ENCODE assay signal across 8 cellular contexts in genomic region chr5:32585122-32585445, GRCh38. TPM values are rescaled to one million over a fixed set of nuclear protein-coding genes. Genes with fewer than 3 reads are reported as not detected.
A peak's percentile ranks its signal among the peaks of the same experiment; 100 is the strongest.
DNase-seq lines count a peak whose midpoint lies in the region; ATAC-seq, FAIRE-seq and TF ChIP-seq lines count a peak whose summit lies in the region.

No MANE protein-coding gene starts in this region.

- H3K9me3 ChIP-seq in SJCRH30 (replicated peaks) = no peaks in the 10 kb centered on the region
- peaks cover 0 to 8% (median 0%) of the 10 kb centered on the region in 4 donors for H3K9me3 ChIP-seq in esophagus muscularis mucosa
- no peaks in the 10 kb centered on the region for H3K9me3 ChIP-seq in psoas muscle

- peaks cover 6% of the 10 kb centered on the region for H3K4me1 ChIP-seq in SJCRH30
- H3K4me1 ChIP-seq in esophagus muscularis mucosa = peaks cover 14 to 39% (median 30%) of the 10 kb centered on the region in 4 donors
- peaks cover 13% of the 10 kb centered on the region for H3K4me1 ChIP-seq in psoas muscle

- WGBS in esophagus muscularis mucosa = 28% methylated on average over 8 of the region's 8 CpGs
- 30 to 33% (median 32%) methylated on average over 8 of the region's 8 CpGs for WGBS in psoas muscle, 3 donors

- DNase-seq in GM06990 (ENCODE audit: extremely low read depth, insufficient read length) (no peak), SJCRH30 (no peak), esophagus muscularis mucosa (ENCODE audit: extremely low spot score) (no peak), psoas muscle (no peak), UCSD-AML1 (lab: John Stamatoyannopoulos, UW; ENCODE audit: unreplicated experiment) (no peak), D721Med (ENCODE audit: insufficient read length, low spot score) (no peak)

- TF ChIP-seq EP300 in esophagus muscularis mucosa (IDR thresholded peaks at IDR 0.05) = no peak

- H3K36me3 ChIP-seq in GM06990 (ENCODE audit: control insufficient read depth, insufficient read depth, low read length) = no peaks in the 10 kb centered on the region; the same call in 1 of the 2 replicates
- H3K36me3 ChIP-seq in SJCRH30 = peaks cover 18% of the 10 kb centered on the region
- H3K36me3 ChIP-seq in esophagus muscularis mucosa = peaks cover 0 to 15% (median 12%) of the 10 kb centered on the region in 4 donors
- peaks cover 3 to 18% of the 10 kb centered on the region in 2 donors for H3K36me3 ChIP-seq in psoas muscle (ENCODE audit: insufficient read depth in 1 of 2, low read depth in 1 of 2)

- peak overlapping the region; percentile 87; the same call in 1 of the 2 replicates for H3K27ac ChIP-seq in SJCRH30
- H3K27ac ChIP-seq in esophagus muscularis mucosa (replicated peaks in 1 of 4) = peak overlapping the region; percentile 95 to 100 (median 98)
- H3K27ac ChIP-seq in psoas muscle = peak overlapping the region; percentile 100

- TF ChIP-seq CTCF in GM06990 (IDR thresholded peaks at IDR 0.05; ENCODE audit: insufficient read depth, low read length, poor library complexity, severe bottlenecking) = no peak
- TF ChIP-seq CTCF in esophagus muscularis mucosa (IDR thresholded peaks at IDR 0.05) = no peak
- TF ChIP-seq CTCF in psoas muscle (IDR thresholded peaks at IDR 0.05) = no peak
- no peak for TF ChIP-seq CTCF in D721Med (IDR thresholded peaks at IDR 0.05; ENCODE audit: insufficient read depth, missing control alignments)

- no peak for TF ChIP-seq POLR2A in esophagus muscularis mucosa (IDR thresholded peaks at IDR 0.05; ENCODE audit: low read depth)

- FAIRE-seq in D721Med (lab: Jason Lieb, UNC) = no peak

- H3K4me3 ChIP-seq in GM06990 (replicated peaks; ENCODE audit: low read depth, low read length) (peak overlapping the region; percentile 96), SJCRH30 (peak overlapping the region; percentile 83), esophagus muscularis mucosa (peak overlapping the region; percentile 88 to 99 (median 90)), psoas muscle (peak overlapping the region; percentile 96)

- H3K27me3 ChIP-seq in GM06990 (replicated peaks; ENCODE audit: control insufficient read depth, insufficient read depth, low read length) = no peaks in the 10 kb centered on the region
- no peaks in the 10 kb centered on the region for H3K27me3 ChIP-seq in SJCRH30
- no peaks in the 10 kb centered on the region for H3K27me3 ChIP-seq in esophagus muscularis mucosa
- no peaks in the 10 kb centered on the region for H3K27me3 ChIP-seq in psoas muscle (ENCODE audit: insufficient read depth in 3 of 3, low read length in 2 of 3)

- intact Hi-C loops in esophagus muscularis mucosa (cut with DNase I) (loop anchor here (5.0 to 10.0 kb wide), 2 partner anchors 78 to 350 kb away; no protein-coding TSS in a partner anchor), psoas muscle (cut with DNase I) (loop anchor here (1.0 to 5.0 kb wide), 3 partner anchors 93 to 140 kb away; partner anchors contain the start of gene ZFR (in 1 of the 2))

- ATAC-seq in psoas muscle (no peak), GM19397 (IDR thresholded peaks at IDR 0.05; ENCODE audit: unreplicated experiment) (no peak), GM19351 (IDR thresholded peaks at IDR 0.05; ENCODE audit: unreplicated experiment) (no peak)

RNA-seq across cellular contexts. Expression of gene SUB1, which starts 0.3 kb away (rescaled TPM):
- total RNA-seq in SJCRH30 (2014; rRNA removed; shearing (Covaris generic)) = 349 and 397 TPM in 2 replicates
- total RNA-seq in esophagus muscularis mucosa (100 to 1,000 TPM in 1 of 4 donors, 10 to 100 TPM in 3; 66.4 to 154 (median 90.1) TPM), psoas muscle (100 to 1,000 TPM; 112 to 174 (median 150) TPM)
- 100 to 1,000 TPM; 102 to 175 (median 138) TPM for polyA plus RNA-seq in psoas muscle
